In the genomic region with DNA sequence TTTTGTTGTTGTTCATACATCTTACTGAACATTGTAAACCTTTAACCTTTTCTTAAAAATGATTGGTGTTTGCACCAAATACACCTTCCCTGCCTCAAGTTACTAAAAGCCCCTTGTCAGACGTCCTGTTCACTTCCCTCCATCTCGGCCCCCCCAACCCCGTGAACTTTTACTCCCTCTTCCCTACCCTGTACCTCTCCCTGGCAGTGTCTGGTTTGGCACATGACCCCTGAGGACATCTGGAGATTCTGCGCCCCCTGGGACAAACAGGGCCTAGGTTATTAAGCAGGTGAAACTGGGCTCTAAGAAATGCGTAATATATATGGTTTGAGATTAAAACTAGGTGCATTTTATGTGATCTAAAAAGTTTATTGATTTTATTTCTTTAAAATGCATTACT, we compare ENCODE assay signal across 8 cellular contexts. TPM values are rescaled to one million over a fixed set of nuclear protein-coding genes. Genes with fewer than 3 reads are reported as not detected.
A peak's percentile ranks its signal among the peaks of the same experiment; 100 is the strongest.
DNase-seq lines count a peak whose midpoint lies in the region; ATAC-seq lines count a peak whose summit lies in the region.

No MANE protein-coding gene starts in this region.

- CTCF ChIA-PET in activated CD4-positive, alpha-beta memory T cell treated with anti-CD3 and anti-CD28 coated beads, Interleukin-2, amount 10 ng/mL, durations not matched to agents 7 days and 5 days (lab: Charles Lee) = interaction anchor here (0.8 kb wide), 1 partner anchor 121 kb away, joined by 4 read pairs; no protein-coding TSS in a partner anchor

- H3K36me3 Mint-ChIP-seq in activated CD4-positive, alpha-beta memory T cell treated with anti-CD3 and anti-CD28 coated beads, Interleukin-2, amount 10 ng/mL, durations not matched to agents 7 days and 5 days (ENCODE audit: low read depth) = peaks cover 30% of the 10 kb centered on the region
- peaks cover 65% of the 10 kb centered on the region for H3K36me3 Mint-ChIP-seq in stimulated activated effector memory CD8-positive, alpha-beta T cell treated with anti-CD3 and anti-CD28 coated beads, Interleukin-12 subunit alpha, Interleukin-12 subunit beta, amount 100 ng/mL, for 72 hours

- POLR2A ChIA-PET in activated CD4-positive, alpha-beta memory T cell treated with anti-CD3 and anti-CD28 coated beads, Interleukin-2, amount 10 ng/mL, durations not matched to agents 7 days and 5 days (lab: Charles Lee) = interaction anchor here (0.9 to 1.7 kb wide), 5 partner anchors 11 to 79 kb away, joined by 3 to 4 read pairs (median 3); no protein-coding TSS in a partner anchor

- peaks cover 67% of the 10 kb centered on the region for H3K4me1 Mint-ChIP-seq in activated CD4-positive, alpha-beta memory T cell treated with anti-CD3 and anti-CD28 coated beads, Interleukin-2, amount 10 ng/mL, durations not matched to agents 7 days and 5 days
- peaks cover 60% of the 10 kb centered on the region for H3K4me1 Mint-ChIP-seq in stimulated activated effector memory CD8-positive, alpha-beta T cell treated with anti-CD3 and anti-CD28 coated beads, Interleukin-12 subunit alpha, Interleukin-12 subunit beta, amount 100 ng/mL, for 72 hours

- peak overlapping the region; percentile 89 for H3K27ac Mint-ChIP-seq in activated CD4-positive, alpha-beta memory T cell treated with anti-CD3 and anti-CD28 coated beads, Interleukin-2, amount 10 ng/mL, durations not matched to agents 7 days and 5 days
- H3K27ac Mint-ChIP-seq in stimulated activated effector memory CD8-positive, alpha-beta T cell treated with anti-CD3 and anti-CD28 coated beads, Interleukin-12 subunit alpha, Interleukin-12 subunit beta, amount 100 ng/mL, for 72 hours = peak overlapping the region; percentile 90

- no peaks in the 10 kb centered on the region for H3K9me3 Mint-ChIP-seq in activated CD4-positive, alpha-beta memory T cell treated with anti-CD3 and anti-CD28 coated beads, Interleukin-2, amount 10 ng/mL, durations not matched to agents 7 days and 5 days
- H3K9me3 Mint-ChIP-seq in stimulated activated effector memory CD8-positive, alpha-beta T cell treated with anti-CD3 and anti-CD28 coated beads, Interleukin-12 subunit alpha, Interleukin-12 subunit beta, amount 100 ng/mL, for 72 hours = no peaks in the 10 kb centered on the region

- H3K4me3 ChIP-seq in iPS-11a (ENCODE audit: low read depth, low read length) = peak overlapping the region; percentile 75

- peaks cover 12% of the 10 kb centered on the region for H3K27me3 Mint-ChIP-seq in activated CD4-positive, alpha-beta memory T cell treated with anti-CD3 and anti-CD28 coated beads, Interleukin-2, amount 10 ng/mL, durations not matched to agents 7 days and 5 days

- no peak for ATAC-seq in stimulated activated effector memory CD8-positive, alpha-beta T cell treated with anti-CD3 and anti-CD28 coated beads, Interleukin-12 subunit alpha, Interleukin-12 subunit beta, amount 100 ng/mL, for 72 hours
- no peak for ATAC-seq in GM18907 (IDR thresholded peaks at IDR 0.05; ENCODE audit: unreplicated experiment)

- peak overlapping the region; percentile 88 for H3K4me3 Mint-ChIP-seq in activated CD4-positive, alpha-beta memory T cell treated with anti-CD3 and anti-CD28 coated beads, Interleukin-2, amount 10 ng/mL, durations not matched to agents 7 days and 5 days
- H3K4me3 Mint-ChIP-seq in stimulated activated effector memory CD8-positive, alpha-beta T cell treated with anti-CD3 and anti-CD28 coated beads, Interleukin-12 subunit alpha, Interleukin-12 subunit beta, amount 100 ng/mL, for 72 hours = peak overlapping the region; percentile 81

- peak; percentile 34 for DNase-seq in DMS 273 (lab: John Stamatoyannopoulos, UW; ENCODE audit: unreplicated experiment)
- no peak for DNase-seq in DMS 273 treated with DMSO at 0.1 percent for 48 hours (lab: John Stamatoyannopoulos, UW)
- DNase-seq in activated CD4-positive, alpha-beta memory T cell treated with anti-CD3 and anti-CD28 coated beads, Interleukin-2, amount 10 ng/mL, durations not matched to agents 7 days and 5 days = no peak
- DNase-seq in stimulated activated effector memory CD8-positive, alpha-beta T cell treated with anti-CD3 and anti-CD28 coated beads, Interleukin-12 subunit alpha, Interleukin-12 subunit beta, amount 100 ng/mL, for 72 hours (ENCODE audit: low spot score in 2 of 2) = no peak
- DNase-seq in AG08396 (ENCODE audit: low spot score) = no peak
- no peak for DNase-seq in stimulated activated CD4-positive, alpha-beta T cell treated with anti-CD3 and anti-CD28 coated beads, Interleukin-4, amount 100 ng/mL, for 1 hour

RNA-seq across cellular contexts. Expression of gene PPP2R2D, which starts 1.4 kb away (rescaled TPM):
- 10 to 100 TPM; 40.3 to 40.8 TPM for total RNA-seq in activated CD4-positive, alpha-beta memory T cell treated with anti-CD3 and anti-CD28 coated beads, Interleukin-2, amount 10 ng/mL, durations not matched to agents 7 days and 5 days
